In genomic region chr7:134329614-134330316, GRCh38 we compare ENCODE assay signal across 24 cellular contexts. TPM values are rescaled to one million over a fixed set of nuclear protein-coding genes. Genes with fewer than 3 reads are reported as not detected.
DNase-seq lines count a peak whose midpoint lies in the region; ATAC-seq, FAIRE-seq and TF ChIP-seq lines count a peak whose summit lies in the region.
"Had no signal": no experiment of that assay in that cellular context is flagged by ENCODE, and none has a peak within 500 bp of the region (broad histone marks: within the 10 kb centered on the region; RNA-seq: fewer than 3 reads in every experiment).

No MANE protein-coding gene starts in this region.

- 38% methylated on average over 3 of the region's 3 CpGs for WGBS in A549 (ENCODE audit: missing lambda C conversion rate)
- WGBS in right lobe of liver (ENCODE audit: insufficient coverage, low coverage, low lambda C conversion rate, missing lambda C conversion rate) = 36% methylated on average over 3 of the region's 3 CpGs

- H3K4me1 ChIP-seq in A549 (no peaks in the 10 kb centered on the region), right lobe of liver (peaks cover 0 to 9% (median 0%) of the 10 kb centered on the region in 4 donors)

- peak; percentile 77 for FAIRE-seq in A549 (lab: Jason Lieb, UNC)

- TF ChIP-seq EP300 in A549 (IDR thresholded peaks at IDR 0.05) = no peak

- peak in 1 of 2 experiments; percentile 31 for DNase-seq in A549 (ENCODE audit: low read depth in 1 of 2, low spot score in 1 of 2)
- peak; percentile 32 to 56 for DNase-seq in NCI-H524 (lab: John Stamatoyannopoulos, UW)
- DNase-seq in right lobe of liver = no peak
- no peak for DNase-seq in activated naive CD4-positive, alpha-beta T cell (lab: John Stamatoyannopoulos, UW)
- DNase-seq in stimulated activated CD8-positive, alpha-beta memory T cell treated with anti-CD3 and anti-CD28 coated beads, Interleukin-4, amount 100 ng/mL, for 48 hours = no peak
- DNase-seq in activated T-cell treated with anti-CD3 and anti-CD28 coated beads for 4 hours = no peak
- no peak for DNase-seq in amygdala (lab: John Stamatoyannopoulos, UW)
- DNase-seq: Calu3; CD8-positive, alpha-beta memory T cell; DMS79; GM23248; H9; KBM-7; NCI-H1092; NCI-H146; NCI-H2029; NCI-H345; NCI-H526; PC-9; RPMI8226; SHP77; T-helper 1 cell had no signal

- H3K36me3 ChIP-seq in right lobe of liver = no peaks in the 10 kb centered on the region

- TF ChIP-seq CTCF in A549 (IDR thresholded peaks at IDR 0.05) (no peak), VCaP (conservative IDR thresholded peaks at IDR 0.05) (no peak), right lobe of liver (IDR thresholded peaks at IDR 0.05) (no peak)

- CTCF ChIA-PET in A549 (lab: Yijun Ruan, JAX) = interaction anchor here (1.0 to 3.9 kb wide), 10 partner anchors 9 to 92 kb away, joined by 3 to 23 read pairs (median 3); partner anchors contain the start of gene SLC35B4

- H3K4me2 ChIP-seq in A549 = no peak overlapping the region
- H3K4me2 ChIP-seq: PC-9 had no signal

- POLR2A ChIA-PET in A549 (lab: Yijun Ruan, JAX) = interaction anchor here (1.3 kb wide), 1 partner anchor 13 kb away, joined by 4 read pairs; the partner anchor contains the start of gene SLC35B4

- H3K4me3 ChIP-seq in A549 (no peak overlapping the region), right lobe of liver (no peak overlapping the region)
- H3K4me3 ChIP-seq: GM23248, PC-9 had no signal

- TF ChIP-seq POLR2A in A549 (IDR thresholded peaks at IDR 0.05; ENCODE audit: low read length) = no peak
- TF ChIP-seq POLR2A in right lobe of liver (IDR thresholded peaks at IDR 0.05) = no peak

- no peak overlapping the region for H3K27ac ChIP-seq in A549
- peak overlapping the region; percentile 65 for H3K27ac ChIP-seq in VCaP
- peak overlapping the region in 1 of 3 donors; percentile 1 for H3K27ac ChIP-seq in right lobe of liver
- H3K27ac ChIP-seq: C4-2B, GM23248, PC-9 had no signal

- H3K9me3 ChIP-seq in A549 (no peaks in the 10 kb centered on the region), right lobe of liver (no peaks in the 10 kb centered on the region)

- intact Hi-C loops in right lobe of liver (cut with DNase I) = no loop called here

- ATAC-seq in A549 (no peak), right lobe of liver (peak in 3 of 4 donors; percentile 25 to 43 (median 39))

- no peaks in the 10 kb centered on the region for H3K27me3 ChIP-seq in right lobe of liver

- no peak for TF ChIP-seq RAD21 in A549 (conservative IDR thresholded peaks at IDR 0.05 in 1 of 2, IDR thresholded peaks at IDR 0.05 in 1 of 2)

TF ChIP-seq in A549, 52 proteins besides CTCF, POLR2A, EP300 and RAD21:
- no peak for TF ChIP-seq HOXB13 (CRISPR knock-in tag; IDR thresholded peaks at IDR 0.05; ENCODE audit: low read depth)
- TF ChIP-seq ZFP36 (IDR thresholded peaks at IDR 0.05; ENCODE audit: borderline replicate concordance, partially characterized antibody) = no peak
- TF ChIP-seq, protein P1, sequence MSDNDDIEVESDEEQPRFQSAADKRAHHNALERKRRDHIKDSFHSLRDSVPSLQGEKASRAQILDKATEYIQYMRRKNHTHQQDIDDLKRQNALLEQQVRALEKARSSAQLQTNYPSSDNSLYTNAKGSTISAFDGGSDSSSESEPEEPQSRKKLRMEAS (IDR thresholded peaks at IDR 0.05) = no peak
- no peak for TF ChIP-seq FOXS1 (CRISPR knock-in tag; IDR thresholded peaks at IDR 0.05)
- no peak for TF ChIP-seq POLR2AphosphoS2 (conservative IDR thresholded peaks at IDR 0.05; ENCODE audit: low read length)
- TF ChIP-seq, protein P2, sequence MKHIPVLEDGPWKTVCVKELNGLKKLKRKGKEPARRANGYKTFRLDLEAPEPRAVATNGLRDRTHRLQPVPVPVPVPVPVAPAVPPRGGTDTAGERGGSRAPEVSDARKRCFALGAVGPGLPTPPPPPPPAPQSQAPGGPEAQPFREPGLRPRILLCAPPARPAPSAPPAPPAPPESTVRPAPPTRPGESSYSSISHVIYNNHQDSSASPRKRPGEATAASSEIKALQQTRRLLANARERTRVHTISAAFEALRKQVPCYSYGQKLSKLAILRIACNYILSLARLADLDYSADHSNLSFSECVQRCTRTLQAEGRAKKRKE (CRISPR knock-in tag; IDR thresholded peaks at IDR 0.05; ENCODE audit: low read depth) = no peak
- no peak for TF ChIP-seq ELK1 (IDR thresholded peaks at IDR 0.05; ENCODE audit: low read depth, low read length)
- TF ChIP-seq NPAS2 (CRISPR knock-in tag; IDR thresholded peaks at IDR 0.05; ENCODE audit: borderline replicate concordance) = no peak
- TF ChIP-seq SMC3 (IDR thresholded peaks at IDR 0.05) = no peak
- TF ChIP-seq ZSCAN20 (CRISPR knock-in tag; IDR thresholded peaks at IDR 0.05) = no peak
- no peak for TF ChIP-seq HOXB5 (CRISPR knock-in tag; IDR thresholded peaks at IDR 0.05)
- no peak for TF ChIP-seq GATA3 (IDR thresholded peaks at IDR 0.05; ENCODE audit: borderline replicate concordance)
- TF ChIP-seq, protein P3, sequence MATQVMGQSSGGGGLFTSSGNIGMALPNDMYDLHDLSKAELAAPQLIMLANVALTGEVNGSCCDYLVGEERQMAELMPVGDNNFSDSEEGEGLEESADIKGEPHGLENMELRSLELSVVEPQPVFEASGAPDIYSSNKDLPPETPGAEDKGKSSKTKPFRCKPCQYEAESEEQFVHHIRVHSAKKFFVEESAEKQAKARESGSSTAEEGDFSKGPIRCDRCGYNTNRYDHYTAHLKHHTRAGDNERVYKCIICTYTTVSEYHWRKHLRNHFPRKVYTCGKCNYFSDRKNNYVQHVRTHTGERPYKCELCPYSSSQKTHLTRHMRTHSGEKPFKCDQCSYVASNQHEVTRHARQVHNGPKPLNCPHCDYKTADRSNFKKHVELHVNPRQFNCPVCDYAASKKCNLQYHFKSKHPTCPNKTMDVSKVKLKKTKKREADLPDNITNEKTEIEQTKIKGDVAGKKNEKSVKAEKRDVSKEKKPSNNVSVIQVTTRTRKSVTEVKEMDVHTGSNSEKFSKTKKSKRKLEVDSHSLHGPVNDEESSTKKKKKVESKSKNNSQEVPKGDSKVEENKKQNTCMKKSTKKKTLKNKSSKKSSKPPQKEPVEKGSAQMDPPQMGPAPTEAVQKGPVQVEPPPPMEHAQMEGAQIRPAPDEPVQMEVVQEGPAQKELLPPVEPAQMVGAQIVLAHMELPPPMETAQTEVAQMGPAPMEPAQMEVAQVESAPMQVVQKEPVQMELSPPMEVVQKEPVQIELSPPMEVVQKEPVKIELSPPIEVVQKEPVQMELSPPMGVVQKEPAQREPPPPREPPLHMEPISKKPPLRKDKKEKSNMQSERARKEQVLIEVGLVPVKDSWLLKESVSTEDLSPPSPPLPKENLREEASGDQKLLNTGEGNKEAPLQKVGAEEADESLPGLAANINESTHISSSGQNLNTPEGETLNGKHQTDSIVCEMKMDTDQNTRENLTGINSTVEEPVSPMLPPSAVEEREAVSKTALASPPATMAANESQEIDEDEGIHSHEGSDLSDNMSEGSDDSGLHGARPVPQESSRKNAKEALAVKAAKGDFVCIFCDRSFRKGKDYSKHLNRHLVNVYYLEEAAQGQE (IDR thresholded peaks at IDR 0.05) = no peak
- TF ChIP-seq, protein P4, sequence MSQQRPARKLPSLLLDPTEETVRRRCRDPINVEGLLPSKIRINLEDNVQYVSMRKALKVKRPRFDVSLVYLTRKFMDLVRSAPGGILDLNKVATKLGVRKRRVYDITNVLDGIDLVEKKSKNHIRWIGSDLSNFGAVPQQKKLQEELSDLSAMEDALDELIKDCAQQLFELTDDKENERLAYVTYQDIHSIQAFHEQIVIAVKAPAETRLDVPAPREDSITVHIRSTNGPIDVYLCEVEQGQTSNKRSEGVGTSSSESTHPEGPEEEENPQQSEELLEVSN (IDR thresholded peaks at IDR 0.05; ENCODE audit: borderline replicate concordance, low read depth) = no peak
TF ChIP-seq in A549: peak in this region for 0.

RNA-seq across cellular contexts. Expression of gene SLC35B4, which starts 13.0 kb away (rescaled TPM):
- polyA plus RNA-seq in A549 (2011; rRNA removed) (73.0 and 83.9 TPM in 2 replicates), A549 (2017; fragmentation: RNase III; extraction: RNeasy Plus Mini Kit Qiagen cat#74134 plus additional on column Dnase treatment) (29.1 to 36.0 TPM (median 32.8 TPM) in 3 replicates)
- 22.5 and 28.4 TPM in 2 replicates for polyA plus RNA-seq in A549 (2012; cell fraction: cytosol; rRNA removed)
- 25.8 and 35.9 TPM in 2 replicates for polyA plus RNA-seq in A549 (2012; cell fraction: nucleus; rRNA removed)
- polyA minus RNA-seq in A549 (2011; rRNA and poly(A)+ RNA removed) = 112 and 123 TPM in 2 replicates
- total RNA-seq in right lobe of liver = 10 to 100 TPM in 4 of 6 experiments, 1 to 10 TPM in 2; 8.9 to 13.5 (median 10.4) TPM

Comparison
In these comparisons a context has a peak if more than half of its experiments do, and no peak if none do; other contexts are left out.
1. ATAC-seq: peak in right lobe of liver (3 of 4); none in A549 (0 of 2).
2. DNase-seq: peak in NCI-H524 (2 of 2); none in right lobe of liver (0 of 3), activated naive CD4-positive, alpha-beta T cell (0 of 4), stimulated activated CD8-positive, alpha-beta memory T cell treated with anti-CD3 and anti-CD28 coated beads, Interleukin-4, amount 100 ng/mL, for 48 hours (single experiment), activated T-cell treated with anti-CD3 and anti-CD28 coated beads for 4 hours (single experiment) and amygdala (0 of 56).